In genomic region chr3:149377408-149378111, GRCh38 we compare ENCODE assay signal across 8 cellular contexts. TPM values are rescaled to one million over a fixed set of nuclear protein-coding genes. Genes with fewer than 3 reads are reported as not detected.
DNase-seq lines count a peak whose midpoint lies in the region; ATAC-seq, FAIRE-seq and TF ChIP-seq lines count a peak whose summit lies in the region.

TSS of gene TM4SF1 (minus strand) at chr3:149377649. CDS start at chr3:149377547, 102 bp downstream.

- no peaks in the 10 kb centered on the region for H3K79me2 ChIP-seq in MM.1S (ENCODE audit: low read length)

- H3K4me3 ChIP-seq in HEK293 (ENCODE audit: low read depth, low read length), result no peak within 1 kb of the TSS
- peak within 1 kb of the TSS; percentile 12 for H3K4me3 ChIP-seq in rectal smooth muscle tissue (ENCODE audit: low read length)
- no peak within 1 kb of the TSS for H3K4me3 ChIP-seq in MM.1S (ENCODE audit: low read length)

- no peaks in the 10 kb centered on the region for H3K9me2 ChIP-seq in MM.1S (replicated peaks; ENCODE audit: insufficient read depth, low read length)

- no peaks in the 10 kb centered on the region for H3K36me3 Mint-ChIP-seq in activated CD8-positive, alpha-beta T cell treated with anti-CD3 and anti-CD28 coated beads for 36 hours (ENCODE audit: low read depth)

- H3K9me3 Mint-ChIP-seq in activated CD8-positive, alpha-beta T cell treated with anti-CD3 and anti-CD28 coated beads for 36 hours, result no peaks in the 10 kb centered on the region

- intact Hi-C loops in activated CD8-positive, alpha-beta T cell treated with anti-CD3 and anti-CD28 coated beads for 36 hours (cut with micrococcal nuclease), result no loop called here

- no peak for ATAC-seq in activated CD8-positive, alpha-beta T cell treated with anti-CD3 and anti-CD28 coated beads for 36 hours
- no peak for ATAC-seq in HG03196 (IDR thresholded peaks at IDR 0.05; ENCODE audit: unreplicated experiment)

- DNase-seq in T1000 (lab: John Stamatoyannopoulos, UW) (peak; percentile 61), glomerular endothelial cell (ENCODE audit: extremely low read depth, low read depth, low spot score) (peak; percentile 99), MM.1S (no peak), D721Med (ENCODE audit: insufficient read length, low spot score) (no peak)
- DNase-seq in activated CD8-positive, alpha-beta T cell treated with anti-CD3 and anti-CD28 coated beads for 36 hours, result no peak

- no peaks in the 10 kb centered on the region for H3K36me3 ChIP-seq in HEK293 (ENCODE audit: control insufficient read depth in 2 of 2, insufficient read depth in 1 of 2, low read length in 2 of 2)
- H3K36me3 ChIP-seq in rectal smooth muscle tissue (ENCODE audit: control insufficient read depth, insufficient read depth, low read length), result no peaks in the 10 kb centered on the region
- H3K36me3 ChIP-seq in MM.1S (replicated peaks; ENCODE audit: insufficient read depth, low read length), result no peaks in the 10 kb centered on the region

- no peaks in the 10 kb centered on the region for H3F3A ChIP-seq in MM.1S (ENCODE audit: insufficient read depth, low read length)

- H3K27me3 Mint-ChIP-seq in activated CD8-positive, alpha-beta T cell treated with anti-CD3 and anti-CD28 coated beads for 36 hours, result peaks cover 3% of the 10 kb centered on the region

- POLR2A ChIA-PET in HEK293 (lab: Yijun Ruan, JAX), result no interaction called here
- POLR2A ChIA-PET in activated CD8-positive, alpha-beta T cell treated with anti-CD3 and anti-CD28 coated beads for 36 hours (lab: Charles Lee), result no interaction called here

- H3K27ac Mint-ChIP-seq in activated CD8-positive, alpha-beta T cell treated with anti-CD3 and anti-CD28 coated beads for 36 hours, result no peak within 1 kb of the TSS

- H3K27ac ChIP-seq in HEK293 (ENCODE audit: extremely low read depth, low read depth, low read length), result no peak within 1 kb of the TSS
- H3K27ac ChIP-seq in rectal smooth muscle tissue (ENCODE audit: low read depth, low read length), result no peak within 1 kb of the TSS
- no peak within 1 kb of the TSS for H3K27ac ChIP-seq in MM.1S (ENCODE audit: low read length)

- H2AFZ ChIP-seq in MM.1S (ENCODE audit: low read length), result no peak within 1 kb of the TSS

- no peaks in the 10 kb centered on the region for H3K4me1 Mint-ChIP-seq in activated CD8-positive, alpha-beta T cell treated with anti-CD3 and anti-CD28 coated beads for 36 hours (ENCODE audit: low read depth)

- no peak within 1 kb of the TSS for H3K4me2 ChIP-seq in MM.1S (ENCODE audit: low read depth, low read length)

- CTCF ChIA-PET in HEK293 (lab: Yijun Ruan, JAX), result no interaction called here
- CTCF ChIA-PET in activated CD8-positive, alpha-beta T cell treated with anti-CD3 and anti-CD28 coated beads for 36 hours (lab: Charles Lee), result no interaction called here

- H3K9ac ChIP-seq in rectal smooth muscle tissue (ENCODE audit: low read length) (no peak within 1 kb of the TSS), MM.1S (ENCODE audit: low read length) (no peak within 1 kb of the TSS)

- H3K4me1 ChIP-seq in HEK293 (ENCODE audit: control insufficient read depth, insufficient read depth, low read length) (no peaks in the 10 kb centered on the region), rectal smooth muscle tissue (ENCODE audit: control insufficient read depth, insufficient read depth, low read length) (no peaks in the 10 kb centered on the region), MM.1S (ENCODE audit: low read length) (no peaks in the 10 kb centered on the region)

- H3K27me3 ChIP-seq in rectal smooth muscle tissue (ENCODE audit: control insufficient read depth, insufficient read depth, low read length) (no peaks in the 10 kb centered on the region), MM.1S (replicated peaks; ENCODE audit: insufficient read depth, low read length) (no peaks in the 10 kb centered on the region)

- H3K4me3 Mint-ChIP-seq in activated CD8-positive, alpha-beta T cell treated with anti-CD3 and anti-CD28 coated beads for 36 hours, result no peak within 1 kb of the TSS

- H3K9me3 ChIP-seq in HEK293 (ENCODE audit: control insufficient read depth, insufficient read depth, low read depth, low read length), result no peaks in the 10 kb centered on the region
- no peaks in the 10 kb centered on the region for H3K9me3 ChIP-seq in MM.1S (replicated peaks; ENCODE audit: insufficient read depth, low read length)

- FAIRE-seq in D721Med (lab: Jason Lieb, UNC), result no peak

- no peaks in the 10 kb centered on the region for H4K20me1 ChIP-seq in MM.1S (ENCODE audit: insufficient read depth, low read length)

- TF ChIP-seq CTCF in HEK293 (tag by site-specific recombination; IDR thresholded peaks at IDR 0.05), result no peak
- TF ChIP-seq CTCF in activated CD8-positive, alpha-beta T cell treated with anti-CD3 and anti-CD28 coated beads for 36 hours (IDR thresholded peaks at IDR 0.05), result no peak
- TF ChIP-seq CTCF in MM.1S (IDR thresholded peaks at IDR 0.05; ENCODE audit: low read length), result no peak
- TF ChIP-seq CTCF in D721Med (IDR thresholded peaks at IDR 0.05; ENCODE audit: insufficient read depth, missing control alignments), result no peak

TF ChIP-seq in HEK293, 187 proteins besides CTCF, POLR2A, EP300 and RAD21:
- TF ChIP-seq PRDM10 (tag by site-specific recombination; IDR thresholded peaks at IDR 0.05), result 0 out of 2 replicates have a peak, but pooled peaks have one; percentile 12
- TF ChIP-seq ZNF76 (tag by site-specific recombination; IDR thresholded peaks at IDR 0.05; ENCODE audit: borderline replicate concordance, low read depth), result no peak

RNA-seq across cellular contexts. Expression of gene TM4SF1, which starts in this region (rescaled TPM):
- total RNA-seq in glomerular endothelial cell, result 810 and 812 TPM in 2 replicates
- not detected for total RNA-seq in activated CD8-positive, alpha-beta T cell treated with anti-CD3 and anti-CD28 coated beads for 36 hours

Comparison
In these comparisons a context has a peak if more than half of its experiments do, and no peak if none do; other contexts are left out.
1. RNA of gene TM4SF1 (total RNA-seq): 810 to 812 TPM in glomerular endothelial cell; not detected in activated CD8-positive, alpha-beta T cell treated with anti-CD3 and anti-CD28 coated beads for 36 hours; every median in the first group is over 100 times any median in the second.
2. DNase-seq: peak in T1000 (single experiment) and glomerular endothelial cell (single experiment); none in activated CD8-positive, alpha-beta T cell treated with anti-CD3 and anti-CD28 coated beads for 36 hours (single experiment), MM.1S (single experiment) and D721Med (single experiment).